Comparison of ENCODE assay signal across 29 cellular contexts in genomic region chr1:212773011-212773410, GRCh38.
"Had no signal": no experiment of that assay in that cellular context is flagged by ENCODE, and none has a peak within 500 bp of the region (broad histone marks: within the 10 kb centered on the region; RNA-seq: fewer than 3 reads in every experiment).

No MANE protein-coding gene starts in this region.

- FAIRE-seq: frontal cortex had no signal

- H3K4me3 ChIP-seq: ascending aorta, breast epithelium, cardiac muscle cell, colonic mucosa, dorsolateral prefrontal cortex had no signal

- H3K27ac ChIP-seq: ascending aorta, breast epithelium, cardiac muscle cell, colonic mucosa, dorsolateral prefrontal cortex had no signal

- H3K27me3 Mint-ChIP-seq: activated CD4-positive, alpha-beta memory T cell treated with anti-CD3 and anti-CD28 coated beads, Interleukin-2, amount 10 ng/mL, durations not matched to agents 7 days and 5 days; activated CD4-positive, alpha-beta T cell treated with anti-CD3 and anti-CD28 coated beads, Interleukin-2, amount 10 ng/mL, durations not matched to agents 7 days and 5 days; activated naive CD4-positive, alpha-beta T cell treated with anti-CD3 and anti-CD28 coated beads, Interleukin-2, amount 10 ng/mL, durations not matched to agents 7 days and 5 days; activated naive CD8-positive, alpha-beta T cell treated with anti-CD3 and anti-CD28 coated beads, Interleukin-2, amount 10 ng/mL, durations not matched to agents 7 days and 5 days; activated T-cell treated with anti-CD3 and anti-CD28 coated beads, Interleukin-2, amount 50 U/mL, for 24 hours; brain had no signal

- DNase-seq: activated CD4-positive, alpha-beta memory T cell treated with anti-CD3 and anti-CD28 coated beads, Interleukin-2, amount 10 ng/mL, durations not matched to agents 7 days and 5 days; activated CD4-positive, alpha-beta T cell treated with anti-CD3 and anti-CD28 coated beads for 1 hour; activated CD4-positive, alpha-beta T cell treated with anti-CD3 and anti-CD28 coated beads for 4 hours; activated CD4-positive, alpha-beta T cell treated with anti-CD3 and anti-CD28 coated beads, Interleukin-2, amount 10 ng/mL, durations not matched to agents 7 days and 5 days; activated CD4-positive, alpha-beta T cell treated with anti-CD3 and anti-CD28 coated beads, Interleukin-2, amount 50 U/mL, for 4 hours; activated CD8-positive, alpha-beta memory T cell treated with anti-CD3 and anti-CD28 coated beads, Interleukin-2, amount 50 U/mL, for 48 hours; activated gamma-delta T cell; activated naive CD4-positive, alpha-beta T cell; activated naive CD4-positive, alpha-beta T cell treated with anti-CD3 and anti-CD28 coated beads, Interleukin-2, amount 10 ng/mL, durations not matched to agents 7 days and 5 days; activated naive CD8-positive, alpha-beta T cell treated with anti-CD3 and anti-CD28 coated beads, Interleukin-2, amount 10 ng/mL, durations not matched to agents 7 days and 5 days; activated T-cell treated with anti-CD3 and anti-CD28 coated beads for 4 hours; activated T-cell treated with anti-CD3 and anti-CD28 coated beads, Interleukin-2, amount 50 U/mL, for 24 hours; activated T-cell treated with anti-CD3 and anti-CD28 coated beads, Interleukin-2, amount 50 U/mL, for 72 hours; central memory CD4-positive, alpha-beta T cell; cerebellar nuclear complex; colonic mucosa; dorsolateral prefrontal cortex; effector memory CD4-positive, alpha-beta T cell; endodermal cell; foreskin fibroblast; head of caudate nucleus; T-helper 2 cell had no signal

- ATAC-seq: activated naive CD4-positive, alpha-beta T cell treated with anti-CD3 and anti-CD28 coated beads, Interleukin-2, amount 50 U/mL, for 72 hours; activated T-cell treated with anti-CD3 and anti-CD28 coated beads, Interleukin-2, amount 50 U/mL, for 72 hours; esophagus mucosa had no signal

- H3K4me3 Mint-ChIP-seq: activated CD4-positive, alpha-beta memory T cell treated with anti-CD3 and anti-CD28 coated beads, Interleukin-2, amount 10 ng/mL, durations not matched to agents 7 days and 5 days; activated CD4-positive, alpha-beta T cell treated with anti-CD3 and anti-CD28 coated beads, Interleukin-2, amount 10 ng/mL, durations not matched to agents 7 days and 5 days; activated naive CD4-positive, alpha-beta T cell treated with anti-CD3 and anti-CD28 coated beads, Interleukin-2, amount 10 ng/mL, durations not matched to agents 7 days and 5 days; activated naive CD8-positive, alpha-beta T cell treated with anti-CD3 and anti-CD28 coated beads, Interleukin-2, amount 10 ng/mL, durations not matched to agents 7 days and 5 days; activated T-cell treated with anti-CD3 and anti-CD28 coated beads, Interleukin-2, amount 50 U/mL, for 24 hours; activated T-cell treated with anti-CD3 and anti-CD28 coated beads, Interleukin-2, amount 50 U/mL, for 72 hours; brain; endodermal cell had no signal

- H3K27ac Mint-ChIP-seq: activated CD4-positive, alpha-beta memory T cell treated with anti-CD3 and anti-CD28 coated beads, Interleukin-2, amount 10 ng/mL, durations not matched to agents 7 days and 5 days; activated CD4-positive, alpha-beta T cell treated with anti-CD3 and anti-CD28 coated beads, Interleukin-2, amount 10 ng/mL, durations not matched to agents 7 days and 5 days; activated naive CD4-positive, alpha-beta T cell treated with anti-CD3 and anti-CD28 coated beads, Interleukin-2, amount 10 ng/mL, durations not matched to agents 7 days and 5 days; activated naive CD4-positive, alpha-beta T cell treated with anti-CD3 and anti-CD28 coated beads, Interleukin-2, amount 50 U/mL, for 72 hours; activated naive CD8-positive, alpha-beta T cell treated with anti-CD3 and anti-CD28 coated beads, Interleukin-2, amount 10 ng/mL, durations not matched to agents 7 days and 5 days; activated T-cell treated with anti-CD3 and anti-CD28 coated beads, Interleukin-2, amount 50 U/mL, for 24 hours; activated T-cell treated with anti-CD3 and anti-CD28 coated beads, Interleukin-2, amount 50 U/mL, for 72 hours; brain; endodermal cell had no signal

- H3K36me3 ChIP-seq: breast epithelium, cardiac muscle cell, colonic mucosa had no signal

- H3K4me1 ChIP-seq: ascending aorta, breast epithelium, colonic mucosa had no signal

- H3K9me3 ChIP-seq: colonic mucosa had no signal

- H3K4me1 Mint-ChIP-seq: brain, endodermal cell had no signal

- H3K27me3 ChIP-seq: ascending aorta, breast epithelium, cardiac muscle cell, colonic mucosa, dorsolateral prefrontal cortex had no signal
